ENCODE assay signal across 2 cellular contexts in genomic region chr22:20409385-20409784, GRCh38.
TF ChIP-seq lines count a peak whose summit lies in the region.
"Not testable (repeated sequence)": the region's sequence is repeated elsewhere in the genome, so short reads cannot be mapped to it uniquely, and the experiment has no call there.

No MANE protein-coding gene starts in this region.

TF ChIP-seq in HEK293, 187 proteins besides CTCF, POLR2A, EP300 and RAD21:
- TF ChIP-seq ZNF121 (tag by site-specific recombination; IDR thresholded peaks at IDR 0.05): 0 out of 2 replicates have a peak, but pooled peaks have one; percentile 18
- peak; percentile 70; the same call in 1 of the 2 replicates for TF ChIP-seq ZNF2 (tag by site-specific recombination; IDR thresholded peaks at IDR 0.05)
- TF ChIP-seq GLIS1 (tag by site-specific recombination; IDR thresholded peaks at IDR 0.05): 0 out of 2 replicates have a peak, but pooled peaks have one; percentile 9

TF ChIP-seq in HepG2, 621 proteins besides CTCF, POLR2A, EP300 and RAD21:
- TF ChIP-seq ZNF770 (CRISPR knock-in tag; IDR thresholded peaks at IDR 0.05) (peak; percentile 80), NR2F6 (CRISPR knock-in tag; IDR thresholded peaks at IDR 0.05) (peak; percentile 32; the same call in 1 of the 2 replicates), FOSL2 (CRISPR knock-in tag; IDR thresholded peaks at IDR 0.05) (peak; percentile 63), NR2F1 (CRISPR knock-in tag; IDR thresholded peaks at IDR 0.05) (peak in 1 of 2 experiments; percentile 31; a peak in 1 of 4 replicates)
- TF ChIP-seq NR2F6 (IDR thresholded peaks at IDR 0.05): not testable (repeated sequence)
